8 cellular contexts compared by ENCODE assay signal in the genomic region with DNA sequence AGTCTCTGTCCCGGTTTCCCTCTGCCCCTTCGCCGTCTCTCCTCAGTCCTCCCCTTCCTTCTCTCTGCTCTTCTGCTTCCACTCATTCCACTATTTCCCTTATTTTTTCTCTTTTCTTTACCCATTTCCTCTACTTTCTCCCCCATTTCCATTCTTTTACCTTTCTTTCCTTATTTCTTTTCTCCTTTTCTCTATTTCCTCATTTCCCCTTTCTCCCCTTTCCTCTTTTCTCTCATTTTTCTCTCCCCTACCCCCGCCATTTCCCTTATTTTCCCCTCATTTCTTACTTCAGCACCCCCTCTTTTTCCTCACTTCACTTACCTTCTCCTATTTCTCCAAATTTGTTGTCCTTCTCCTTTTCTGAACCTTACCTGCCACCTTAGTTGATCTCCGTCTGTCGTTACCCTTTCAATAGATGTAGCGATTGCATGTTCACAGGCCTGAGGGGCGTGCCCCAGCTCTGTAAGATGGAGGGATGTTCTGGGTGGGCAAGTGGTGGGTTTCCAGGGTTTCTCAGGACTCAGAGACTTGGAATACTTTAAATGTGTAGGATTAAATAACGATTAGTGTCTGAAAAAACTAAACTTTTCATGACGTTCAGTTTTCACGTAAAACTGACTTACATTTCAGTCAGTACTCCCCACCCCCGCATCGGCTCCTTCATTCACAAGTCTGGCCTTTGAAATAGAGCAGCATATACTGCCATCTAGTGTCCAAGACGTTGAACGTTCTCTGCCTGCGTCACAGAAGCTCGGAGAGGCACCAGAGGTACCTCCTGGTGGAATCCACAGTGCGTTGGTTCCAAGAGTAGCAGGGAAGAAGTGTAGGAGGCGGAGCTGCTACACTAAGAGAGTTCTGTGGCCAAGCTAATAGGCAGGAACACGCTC. TPM values are rescaled to one million over a fixed set of nuclear protein-coding genes. Genes with fewer than 3 reads are reported as not detected.
DNase-seq lines count a peak whose midpoint lies in the region; ATAC-seq lines count a peak whose summit lies in the region.

No MANE protein-coding gene starts in this region.

- H3K9me3 Mint-ChIP-seq in dendritic cell treated with granulocyte-macrophage colony-stimulating factor and Interleukin-4, amounts not matched to agents 40 ng/mL and 50 ng/mL, for 4 days = no peaks in the 10 kb centered on the region

- H3K4me1 Mint-ChIP-seq in dendritic cell treated with granulocyte-macrophage colony-stimulating factor and Interleukin-4, amounts not matched to agents 40 ng/mL and 50 ng/mL, for 4 days (ENCODE audit: low read depth) = peaks cover 14% of the 10 kb centered on the region

- no peaks in the 10 kb centered on the region for H3K36me3 Mint-ChIP-seq in dendritic cell treated with granulocyte-macrophage colony-stimulating factor and Interleukin-4, amounts not matched to agents 40 ng/mL and 50 ng/mL, for 4 days (ENCODE audit: low read depth)

- peak overlapping the region; percentile 20 for H3K27ac Mint-ChIP-seq in dendritic cell treated with granulocyte-macrophage colony-stimulating factor and Interleukin-4, amounts not matched to agents 40 ng/mL and 50 ng/mL, for 4 days

- H3K4me3 Mint-ChIP-seq in dendritic cell treated with granulocyte-macrophage colony-stimulating factor and Interleukin-4, amounts not matched to agents 40 ng/mL and 50 ng/mL, for 4 days = peak overlapping the region; percentile 70

- peaks cover 40% of the 10 kb centered on the region for H3K27me3 Mint-ChIP-seq in dendritic cell treated with granulocyte-macrophage colony-stimulating factor and Interleukin-4, amounts not matched to agents 40 ng/mL and 50 ng/mL, for 4 days

- DNase-seq in AG20443 (ENCODE audit: low spot score) = peak; percentile 75
- DNase-seq in NCI-H460 (ENCODE audit: extremely low read depth, low read depth) = peak; percentile 81
- peak; percentile 82 to 85 for DNase-seq in activated CD4-positive, alpha-beta T cell treated with anti-CD3 and anti-CD28 coated beads for 4 hours
- peak; percentile 92 for DNase-seq in left kidney (ENCODE audit: low read depth, low spot score)
- DNase-seq in stimulated activated CD4-positive, alpha-beta T cell treated with anti-CD3 and anti-CD28 coated beads, Interleukin-1b, Interleukin-23, amount 100 ng/mL, for 48 hours = peak; percentile 76

- intact Hi-C loops in dendritic cell treated with granulocyte-macrophage colony-stimulating factor and Interleukin-4, amounts not matched to agents 40 ng/mL and 50 ng/mL, for 4 days (cut with micrococcal nuclease) = loop anchor here (1.0 to 10.0 kb wide), 3 partner anchors 118 to 752 kb away; no protein-coding TSS in a partner anchor

- ATAC-seq in GM19025 (IDR thresholded peaks at IDR 0.05; ENCODE audit: low read depth, unreplicated experiment) (peak; percentile 61), HG03439 (IDR thresholded peaks at IDR 0.05; ENCODE audit: unreplicated experiment) (peak; percentile 83)

RNA-seq across cellular contexts. Expression of a gene that starts 0.6 kb away (rescaled TPM):
- total RNA-seq in NCI-H460 (2014; rRNA removed; shearing (Covaris generic)) = not detected in 2 replicates
- not detected in 2 replicates for polyA plus RNA-seq in NCI-H460 (2014; cell fraction: nucleus; rRNA removed)

RNA-seq across cellular contexts. Expression of a gene that starts 1.3 kb away (rescaled TPM):
- 53.9 and 57.7 TPM in 2 replicates for total RNA-seq in NCI-H460 (2014; rRNA removed; shearing (Covaris generic))
- 43.2 and 45.0 TPM in 2 replicates for polyA plus RNA-seq in NCI-H460 (2014; cell fraction: nucleus; rRNA removed)

RNA-seq across cellular contexts. Expression of a gene that starts 48.8 kb away (rescaled TPM):
- 2.7 and 3.1 TPM in 2 replicates for total RNA-seq in NCI-H460 (2014; rRNA removed; shearing (Covaris generic))
- 0.35 and 1.1 TPM in 2 replicates for polyA plus RNA-seq in NCI-H460 (2014; cell fraction: nucleus; rRNA removed)

Comparison
In these comparisons a context has a peak if more than half of its experiments do, and no peak if none do; other contexts are left out.
1. Peak in every context shown above with its lines: DNase-seq and ATAC-seq.